ENCODE assay signal across 9 cellular contexts in the genomic region with DNA sequence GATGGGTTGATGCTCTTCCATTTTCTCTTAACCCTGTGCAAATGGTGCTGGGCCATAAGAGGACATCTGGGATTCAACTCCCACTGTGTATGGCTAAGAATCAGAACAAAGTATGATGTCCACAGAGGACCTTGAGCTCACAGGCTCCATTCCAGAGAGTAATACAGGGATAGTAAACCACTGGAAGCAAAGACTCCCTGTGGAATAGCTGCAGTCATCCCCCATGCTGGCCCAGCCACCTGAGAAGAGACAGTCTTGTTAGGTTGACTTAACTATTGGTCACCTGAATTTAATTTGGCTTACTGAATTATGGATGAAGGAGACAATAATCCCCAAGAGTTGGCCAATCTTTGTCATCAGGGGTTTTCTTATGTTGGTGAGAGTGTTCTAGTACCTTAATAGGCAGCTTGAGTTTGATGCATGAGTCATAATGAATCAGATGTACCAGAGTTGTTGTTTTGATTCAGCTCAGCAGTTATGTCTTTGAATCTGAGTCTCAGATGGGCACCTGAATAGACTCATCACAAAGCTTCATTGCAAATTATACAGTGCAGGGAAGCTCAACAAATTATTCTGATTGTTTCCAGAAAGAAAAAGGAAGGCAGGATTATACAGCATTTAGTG.
A peak's percentile ranks its signal among the peaks of the same experiment; 100 is the strongest.
DNase-seq lines count a peak whose midpoint lies in the region; ATAC-seq and TF ChIP-seq lines count a peak whose summit lies in the region.
"Had no signal": no experiment of that assay in that cellular context is flagged by ENCODE, and none has a peak within 500 bp of the region (broad histone marks: within the 10 kb centered on the region; RNA-seq: fewer than 3 reads in every experiment).

No MANE protein-coding gene starts in this region.

- TF ChIP-seq POLR2A in gastrocnemius medialis (IDR thresholded peaks at IDR 0.05), result no peak
- no peak for TF ChIP-seq POLR2A in Peyer's patch (IDR thresholded peaks at IDR 0.05)
- no peak for TF ChIP-seq POLR2A in tibial nerve (IDR thresholded peaks at IDR 0.05)

- no peaks in the 10 kb centered on the region for H3K36me3 ChIP-seq in gastrocnemius medialis
- no peaks in the 10 kb centered on the region for H3K36me3 ChIP-seq in Peyer's patch
- H3K36me3 ChIP-seq in tibial nerve, result no peaks in the 10 kb centered on the region
- H3K36me3 ChIP-seq: pancreas had no signal

- H3K27ac ChIP-seq in gastrocnemius medialis, result peak overlapping the region; percentile 2 to 57 (median 40)
- no peak overlapping the region for H3K27ac ChIP-seq in Peyer's patch
- H3K27ac ChIP-seq in tibial nerve, result peak overlapping the region in 2 of 4 donors; percentile 27 to 49
- H3K27ac ChIP-seq: VCaP had no signal

- peaks cover 0 to 8% of the 10 kb centered on the region in 2 donors for H3K4me1 ChIP-seq in gastrocnemius medialis
- no peaks in the 10 kb centered on the region for H3K4me1 ChIP-seq in Peyer's patch
- peaks cover 0 to 19% (median 0%) of the 10 kb centered on the region in 4 donors for H3K4me1 ChIP-seq in tibial nerve
- H3K4me1 ChIP-seq: pancreas had no signal

- TF ChIP-seq CTCF in gastrocnemius medialis (IDR thresholded peaks at IDR 0.05 in 4 of 5, conservative IDR thresholded peaks at IDR 0.05 in 1 of 5), result no peak
- no peak for TF ChIP-seq CTCF in Peyer's patch (IDR thresholded peaks at IDR 0.05)
- TF ChIP-seq CTCF in tibial nerve (IDR thresholded peaks at IDR 0.05), result no peak

- H3K4me3 ChIP-seq in gastrocnemius medialis (no peak overlapping the region), Peyer's patch (no peak overlapping the region), tibial nerve (no peak overlapping the region)
- H3K4me3 ChIP-seq: pancreas had no signal

- ATAC-seq in GM19438 (IDR thresholded peaks at IDR 0.05; ENCODE audit: low read depth, unreplicated experiment), result peak; percentile 25
- ATAC-seq in HG03095 (IDR thresholded peaks at IDR 0.05; ENCODE audit: unreplicated experiment), result peak; percentile 49
- peak; percentile 83 to 87 for ATAC-seq in gastrocnemius medialis

- in situ Hi-C loops in gastrocnemius medialis (cut with MboI; ENCODE audit: low sequenced_read_pairs in 4 of 4), result no loop called here

- H3K9me3 ChIP-seq in gastrocnemius medialis (no peaks in the 10 kb centered on the region), Peyer's patch (peaks cover 0 to 3% (median 0%) of the 10 kb centered on the region in 4 donors), tibial nerve (peaks cover 0 to 17% (median 0%) of the 10 kb centered on the region in 4 donors)
- H3K9me3 ChIP-seq: pancreas had no signal

- intact Hi-C loops in gastrocnemius medialis (cut with DNase I; ENCODE audit: low total_unique reads), result no loop called here

- no peak for TF ChIP-seq EP300 in tibial nerve (IDR thresholded peaks at IDR 0.05)

- DNase-seq in astrocyte of the hippocampus (ENCODE audit: low read depth, low spot score), result peak; percentile 66
- DNase-seq in gastrocnemius medialis, result no peak
- no peak for DNase-seq in nucleus accumbens (lab: John Stamatoyannopoulos, UW)
- no peak for DNase-seq in Peyer's patch
- DNase-seq in tibial nerve (ENCODE audit: low spot score in 2 of 2), result no peak

- H3K27me3 ChIP-seq in gastrocnemius medialis (no peaks in the 10 kb centered on the region), Peyer's patch (no peaks in the 10 kb centered on the region), tibial nerve (no peaks in the 10 kb centered on the region)
- H3K27me3 ChIP-seq: pancreas had no signal

Comparison
In these comparisons a context has a peak if more than half of its experiments do, and no peak if none do; other contexts are left out.
1. ATAC-seq: peak in every context shown above with its lines; median percentile 85 in gastrocnemius medialis; 49 in HG03095; 25 in GM19438.
2. H3K27ac ChIP-seq: peak in gastrocnemius medialis (4 of 4); none in Peyer's patch (0 of 4).